Comparison of ENCODE assay signal across 8 cellular contexts in the genomic region with DNA sequence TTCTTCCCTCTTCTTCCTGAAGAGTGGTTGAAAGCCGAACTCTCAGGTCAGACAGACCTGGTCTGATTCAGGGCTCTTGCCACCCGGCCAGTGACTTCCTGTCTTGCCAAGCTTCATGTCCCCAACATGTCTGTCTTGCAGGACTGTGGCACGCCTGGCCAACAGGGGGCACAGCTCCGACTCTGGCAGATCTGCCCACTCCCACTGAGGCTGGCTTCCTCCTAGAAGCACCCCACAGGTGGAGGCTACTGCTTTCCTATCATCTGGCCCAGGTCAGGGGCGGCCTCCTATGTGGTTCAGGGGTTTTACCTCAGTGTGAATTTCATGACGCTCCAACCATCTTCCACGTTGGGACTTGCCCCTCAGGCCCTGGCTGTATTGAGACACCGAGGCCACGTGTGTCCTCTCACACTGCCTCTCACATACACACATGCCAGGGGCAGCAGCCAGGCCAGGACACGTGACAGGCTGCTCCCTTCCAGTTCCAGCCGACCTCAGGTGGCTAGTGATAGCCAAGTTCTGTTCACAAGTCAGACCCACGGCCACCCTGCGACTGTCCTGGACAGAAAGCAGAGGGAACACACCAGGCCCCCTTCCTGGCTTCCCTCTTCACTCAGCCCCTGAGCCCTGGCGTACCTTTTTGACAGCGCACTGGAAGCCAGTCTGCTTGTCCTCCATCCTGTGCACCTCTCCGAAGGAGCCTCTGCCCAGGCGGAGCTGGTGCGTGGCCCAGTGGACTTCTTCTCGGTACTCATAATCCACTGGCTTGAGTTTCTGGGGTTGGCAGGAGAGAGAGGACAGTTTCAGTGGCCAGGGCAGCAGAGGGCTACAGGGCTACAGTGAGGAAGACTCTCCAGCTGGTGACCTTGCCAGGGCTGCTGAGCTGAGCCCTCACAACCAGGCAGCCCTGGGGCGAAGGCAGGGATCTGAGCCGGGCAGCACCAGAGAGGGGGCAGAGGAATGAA. TPM values are rescaled to one million over a fixed set of nuclear protein-coding genes. Genes with fewer than 3 reads are reported as not detected.
DNase-seq lines count a peak whose midpoint lies in the region; ATAC-seq, FAIRE-seq and TF ChIP-seq lines count a peak whose summit lies in the region.

No MANE protein-coding gene starts in this region.

- DNase-seq in GM19239 (ENCODE audit: insufficient read length, low spot score), result no peak
- DNase-seq in activated B cell treated with CpG ODN at 0.5 μM for 24 hours, result no peak
- peak; percentile 61 for DNase-seq in stimulated activated CD4-positive, alpha-beta T cell treated with anti-CD3 and anti-CD28 coated beads, Interleukin-15, amount 100 ng/mL, for 24 hours
- no peak for DNase-seq in NCI-H1092 treated with DMSO at 0.1 percent for 48 hours (lab: John Stamatoyannopoulos, UW)

- CTCF ChIA-PET in activated B cell treated with CpG ODN at 0.5 μM for 24 hours (lab: Charles Lee), result interaction anchor here (0.6 to 4.4 kb wide), 13 partner anchors 8 to 100 kb away, joined by 3 to 34 read pairs (median 6); a partner anchor contains a TSS

- TF ChIP-seq CTCF in activated B cell treated with CpG ODN at 0.5 μM for 24 hours (IDR thresholded peaks at IDR 0.05), result no peak

- H3K4me1 Mint-ChIP-seq in activated B cell treated with CpG ODN at 0.5 μM for 24 hours, result peaks cover 4% of the 10 kb centered on the region

- peaks cover 82% of the 10 kb centered on the region for H3K36me3 Mint-ChIP-seq in activated B cell treated with CpG ODN at 0.5 μM for 24 hours (ENCODE audit: low read depth)

- POLR2A ChIA-PET in activated B cell treated with CpG ODN at 0.5 μM for 24 hours (lab: Charles Lee), result interaction anchor here (0.6 to 15.1 kb wide), 9 partner anchors 11 to 130 kb away, joined by 3 to 291 read pairs (median 5); a partner anchor contains a TSS

- H3K27ac Mint-ChIP-seq in activated B cell treated with CpG ODN at 0.5 μM for 24 hours, result peak overlapping the region; percentile 19

- ATAC-seq in activated B cell treated with CpG ODN at 0.5 μM for 24 hours (ENCODE audit: low read depth) (peak; percentile 75), esophagus mucosa (peak; percentile 83), HG03457 (IDR thresholded peaks at IDR 0.05; ENCODE audit: unreplicated experiment) (no peak), GM19467 (IDR thresholded peaks at IDR 0.05; ENCODE audit: unreplicated experiment) (no peak), HG03280 (IDR thresholded peaks at IDR 0.05; ENCODE audit: unreplicated experiment) (no peak)

- no peaks in the 10 kb centered on the region for H3K9me3 Mint-ChIP-seq in activated B cell treated with CpG ODN at 0.5 μM for 24 hours

- no peak overlapping the region for H3K4me3 Mint-ChIP-seq in activated B cell treated with CpG ODN at 0.5 μM for 24 hours

- intact Hi-C loops in activated B cell treated with CpG ODN at 0.5 μM for 24 hours (cut with micrococcal nuclease), result loop anchor here (1.0 kb wide), 1 partner anchor 33 kb away; a partner anchor contains a TSS

- FAIRE-seq in GM19239 (lab: Jason Lieb, UNC), result peak; percentile 49

- H3K27me3 Mint-ChIP-seq in activated B cell treated with CpG ODN at 0.5 μM for 24 hours, result no peaks in the 10 kb centered on the region

RNA-seq across cellular contexts. Expression of a gene that starts 22.6 kb away (rescaled TPM):
- total RNA-seq in activated B cell treated with CpG ODN at 0.5 μM for 24 hours (0.27 and 0.39 TPM in 2 replicates), esophagus mucosa (0.24 TPM)

RNA-seq across cellular contexts. Expression of a gene that starts 32.4 kb away (rescaled TPM):
- total RNA-seq in activated B cell treated with CpG ODN at 0.5 μM for 24 hours (81.2 and 88.6 TPM in 2 replicates), esophagus mucosa (6.3 TPM)

Comparison
In these comparisons a context has a peak if more than half of its experiments do, and no peak if none do; other contexts are left out.
1. ATAC-seq: peak in activated B cell treated with CpG ODN at 0.5 μM for 24 hours (single experiment) and esophagus mucosa (single experiment); none in HG03457 (single experiment), GM19467 (single experiment) and HG03280 (single experiment).
2. RNA of a gene that starts 32.4 kb away (total RNA-seq): 81.2 to 88.6 TPM in activated B cell treated with CpG ODN at 0.5 μM for 24 hours; 6.3 TPM in esophagus mucosa (single experiment); every median in the first group is over 10 times any median in the second.